In genomic region chr22:17217179-17217578, GRCh38 we compare ENCODE assay signal across 9 cellular contexts. TPM values are rescaled to one million over a fixed set of nuclear protein-coding genes. Genes with fewer than 3 reads are reported as not detected.
DNase-seq lines count a peak whose midpoint lies in the region; ATAC-seq and TF ChIP-seq lines count a peak whose summit lies in the region.
"Had no signal": no experiment of that assay in that cellular context is flagged by ENCODE, and none has a peak within 500 bp of the region (broad histone marks: within the 10 kb centered on the region; RNA-seq: fewer than 3 reads in every experiment).

No MANE protein-coding gene starts in this region.

- H3K27me3 Mint-ChIP-seq in CD4-positive, alpha-beta memory T cell, result no peaks in the 10 kb centered on the region
- H3K27me3 Mint-ChIP-seq in endodermal cell (ENCODE audit: insufficient read depth) (no peaks in the 10 kb centered on the region), MCF 10A (ENCODE audit: insufficient read depth, unreplicated experiment) (no peaks in the 10 kb centered on the region)
- H3K27me3 Mint-ChIP-seq: type B pancreatic cell had no signal

- BruUV-seq in MCF 10A (replicated peaks; lab: Mats Ljungman, UMichigan), result no TSS peak

- ATAC-seq in GM18909 (IDR thresholded peaks at IDR 0.05; ENCODE audit: poor library complexity, unreplicated experiment), result peak; percentile 46
- no peak for ATAC-seq in HG02973 (IDR thresholded peaks at IDR 0.05; ENCODE audit: unreplicated experiment)
- ATAC-seq in left cardiac atrium, result no peak

- H3K4me1 ChIP-seq in CD4-positive, alpha-beta memory T cell (ENCODE audit: insufficient read depth, low read length), result peaks cover 61% of the 10 kb centered on the region
- H3K4me1 ChIP-seq in OCI-LY1 (ENCODE audit: insufficient read depth, low read length, severe bottlenecking) (peaks cover 65% of the 10 kb centered on the region), endodermal cell (ENCODE audit: control insufficient read depth, insufficient read depth, low read length) (no peaks in the 10 kb centered on the region)

- H3K27ac ChIP-seq in CD4-positive, alpha-beta memory T cell (ENCODE audit: low read depth, low read length), result peak overlapping the region; percentile 22
- H3K27ac ChIP-seq in OCI-LY1 (ENCODE audit: low read depth, low read length, poor library complexity, severe bottlenecking) (peak overlapping the region; percentile 86), endodermal cell (ENCODE audit: low read depth, low read length) (no peak overlapping the region)

- peak overlapping the region; percentile 61 for H3K4me2 ChIP-seq in OCI-LY1 (ENCODE audit: low read length)

- H3K9me3 Mint-ChIP-seq in CD4-positive, alpha-beta memory T cell, result no peaks in the 10 kb centered on the region
- H3K9me3 Mint-ChIP-seq in endodermal cell, result no peaks in the 10 kb centered on the region
- H3K9me3 Mint-ChIP-seq in MCF 10A (ENCODE audit: unreplicated experiment), result no peaks in the 10 kb centered on the region
- H3K9me3 Mint-ChIP-seq: type B pancreatic cell had no signal

- peak overlapping the region; percentile 47 for H3K9ac ChIP-seq in OCI-LY1 (ENCODE audit: low read length)
- H3K9ac ChIP-seq in endodermal cell (ENCODE audit: extremely low read depth, low read length, poor library complexity, severe bottlenecking), result no peak overlapping the region

- CTCF ChIA-PET in CD4-positive, alpha-beta memory T cell (lab: Charles Lee; ENCODE audit: partially characterized antibody), result interaction anchor here (1.5 kb wide), 1 partner anchor 45 kb away, joined by 3 read pairs; no protein-coding TSS in a partner anchor
- CTCF ChIA-PET in MCF 10A (lab: Yijun Ruan, JAX), result no interaction called here

- H2AFZ ChIP-seq in OCI-LY1 (ENCODE audit: low read length), result no peak overlapping the region

- intact Hi-C loops in CD4-positive, alpha-beta memory T cell (cut with micrococcal nuclease), result loop anchor here (1.0 to 10.0 kb wide), 6 partner anchors 20 to 148 kb away; partner anchors contain the start of genes CECR2 and HDHD5
- intact Hi-C loops in left cardiac atrium (cut with DNase I) (no loop called here), MCF 10A (cut with micrococcal nuclease) (no loop called here)

- no peak for TF ChIP-seq CTCF in OCI-LY1 (IDR thresholded peaks at IDR 0.05; ENCODE audit: low read length)
- no peak for TF ChIP-seq CTCF in endodermal cell (conservative IDR thresholded peaks at IDR 0.05)
- no peak for TF ChIP-seq CTCF in MCF 10A (IDR thresholded peaks at IDR 0.05; ENCODE audit: unreplicated experiment)

- H3K36me3 ChIP-seq in CD4-positive, alpha-beta memory T cell (ENCODE audit: insufficient read depth, low read length), result no peaks in the 10 kb centered on the region
- H3K36me3 ChIP-seq in OCI-LY1 (ENCODE audit: insufficient read depth, low read length) (no peaks in the 10 kb centered on the region), endodermal cell (ENCODE audit: control insufficient read depth, insufficient read depth, low read length) (no peaks in the 10 kb centered on the region)

- H3F3A ChIP-seq in OCI-LY1 (ENCODE audit: insufficient read depth, low read length), result no peaks in the 10 kb centered on the region

- H3K36me3 Mint-ChIP-seq in CD4-positive, alpha-beta memory T cell, result peaks cover 13 to 15% of the 10 kb centered on the region in 2 donors
- H3K36me3 Mint-ChIP-seq in endodermal cell (ENCODE audit: low read depth) (no peaks in the 10 kb centered on the region), MCF 10A (ENCODE audit: insufficient read depth, unreplicated experiment) (no peaks in the 10 kb centered on the region)
- H3K36me3 Mint-ChIP-seq: type B pancreatic cell had no signal

- H3K9me3 ChIP-seq in CD4-positive, alpha-beta memory T cell (ENCODE audit: control insufficient read depth in 1 of 2, low read length in 2 of 2), result no peaks in the 10 kb centered on the region
- H3K9me3 ChIP-seq in OCI-LY1 (ENCODE audit: low read length) (no peaks in the 10 kb centered on the region), endodermal cell (ENCODE audit: control insufficient read depth, low read length) (no peaks in the 10 kb centered on the region)

- peak; percentile 31 to 52 (median 36) for DNase-seq in CD4-positive, alpha-beta memory T cell
- DNase-seq in endodermal cell (peak; percentile 73), left cardiac atrium (no peak), MCF 10A (ENCODE audit: unreplicated experiment) (no peak)
- DNase-seq in stimulated activated CD8-positive, alpha-beta memory T cell treated with anti-CD3 and anti-CD28 coated beads, Interleukin-4, amount 100 ng/mL, for 48 hours, result no peak

- no peaks in the 10 kb centered on the region for H4K20me1 ChIP-seq in OCI-LY1 (ENCODE audit: insufficient read depth, low read length)

- H3K4me3 Mint-ChIP-seq in CD4-positive, alpha-beta memory T cell, result peak overlapping the region; percentile 82 to 98 (median 89)
- no peak overlapping the region for H3K4me3 Mint-ChIP-seq in endodermal cell
- H3K4me3 Mint-ChIP-seq in MCF 10A (ENCODE audit: unreplicated experiment), result no peak overlapping the region
- H3K4me3 Mint-ChIP-seq: type B pancreatic cell had no signal

- H3K4me3 ChIP-seq in CD4-positive, alpha-beta memory T cell (ENCODE audit: low read length in 2 of 2), result peak overlapping the region; percentile 8 to 41
- H3K4me3 ChIP-seq in OCI-LY1 (ENCODE audit: low read depth, low read length, poor library complexity, severe bottlenecking) (peak overlapping the region; percentile 54), endodermal cell (ENCODE audit: low read length) (no peak overlapping the region)

- peaks cover 44 to 88% (median 68%) of the 10 kb centered on the region in 4 donors for H3K4me1 Mint-ChIP-seq in CD4-positive, alpha-beta memory T cell
- H3K4me1 Mint-ChIP-seq in endodermal cell (peaks cover 17% of the 10 kb centered on the region), MCF 10A (ENCODE audit: insufficient read depth, unreplicated experiment) (no peaks in the 10 kb centered on the region)

- H3K79me2 ChIP-seq in OCI-LY1 (ENCODE audit: insufficient read depth, low read length), result no peaks in the 10 kb centered on the region

- H3K9me2 ChIP-seq in OCI-LY1 (ENCODE audit: low read depth, low read length), result no peaks in the 10 kb centered on the region

- 25 to 33% methylated on average over 1 of the region's 1 CpG for WGBS in endodermal cell (ENCODE audit: insufficient coverage in 1 of 2, insufficient read length in 1 of 2), 2 experiments

- H3K27ac Mint-ChIP-seq in CD4-positive, alpha-beta memory T cell, result peak overlapping the region; percentile 69 to 94 (median 89)
- H3K27ac Mint-ChIP-seq in endodermal cell, result no peak overlapping the region
- H3K27ac Mint-ChIP-seq in MCF 10A (ENCODE audit: low read depth, unreplicated experiment), result no peak overlapping the region
- H3K27ac Mint-ChIP-seq: type B pancreatic cell had no signal

- POLR2A ChIA-PET in CD4-positive, alpha-beta memory T cell (lab: Charles Lee; ENCODE audit: partially characterized antibody), result interaction anchor here (0.6 to 2.9 kb wide), 3 partner anchors 16 to 131 kb away, joined by 3 to 13 read pairs (median 3); no protein-coding TSS in a partner anchor
- POLR2A ChIA-PET in MCF 10A (lab: Yijun Ruan, JAX), result no interaction called here

- H3K27me3 ChIP-seq in CD4-positive, alpha-beta memory T cell (ENCODE audit: insufficient read depth, low read length), result no peaks in the 10 kb centered on the region
- H3K27me3 ChIP-seq in OCI-LY1 (ENCODE audit: insufficient read depth, low read length), result no peaks in the 10 kb centered on the region
- H3K27me3 ChIP-seq in endodermal cell (ENCODE audit: control insufficient read depth, insufficient read depth, low read length, poor library complexity, severe bottlenecking), result no peaks in the 10 kb centered on the region

RNA-seq across cellular contexts. Expression of gene ADA2, which starts 2.1 kb away (rescaled TPM):
- 100 to 1,000 TPM; 133 to 147 TPM for total RNA-seq in CD4-positive, alpha-beta memory T cell
- 10 to 100 TPM; 67.3 to 77.1 TPM for polyA plus RNA-seq in CD4-positive, alpha-beta memory T cell
- total RNA-seq in endodermal cell, result 10 to 100 TPM; 57.6 to 86.8 TPM
- polyA plus RNA-seq in endodermal cell (2013, experiment 1 of 2), result 14.5 TPM
- polyA plus RNA-seq in endodermal cell (2013, experiment 2 of 2), result 12.1 TPM
- 10 to 100 TPM; 25.4 to 34.1 TPM for total RNA-seq in left cardiac atrium
- not detected in 2 replicates for total RNA-seq in MCF 10A (2022)

RNA-seq across cellular contexts. Expression of gene HDHD5, which starts 58.1 kb away (rescaled TPM):
- total RNA-seq in CD4-positive, alpha-beta memory T cell, result 10 to 100 TPM; 23.1 to 23.3 TPM
- 10 to 100 TPM; 51.6 to 86.7 TPM for polyA plus RNA-seq in CD4-positive, alpha-beta memory T cell
- total RNA-seq in endodermal cell (10 to 100 TPM; 39.4 to 53.0 TPM), left cardiac atrium (10 to 100 TPM; 36.0 to 37.5 TPM), MCF 10A (2022) (38.7 and 51.8 TPM in 2 replicates)
- polyA plus RNA-seq in endodermal cell (2013, experiment 1 of 2), result 40.5 TPM
- polyA plus RNA-seq in endodermal cell (2013, experiment 2 of 2), result 36.8 TPM

Comparison
In these comparisons a context has a peak if more than half of its experiments do, and no peak if none do; other contexts are left out.
1. DNase-seq: peak in CD4-positive, alpha-beta memory T cell (5 of 5) and endodermal cell (single experiment); none in left cardiac atrium (single experiment), MCF 10A (single experiment) and stimulated activated CD8-positive, alpha-beta memory T cell treated with anti-CD3 and anti-CD28 coated beads, Interleukin-4, amount 100 ng/mL, for 48 hours (single experiment).
2. H3K27ac Mint-ChIP-seq: peak in CD4-positive, alpha-beta memory T cell (7 of 7); none in endodermal cell (single experiment) and MCF 10A (single experiment).
3. H3K4me3 Mint-ChIP-seq: peak in CD4-positive, alpha-beta memory T cell (8 of 8); none in endodermal cell (single experiment) and MCF 10A (single experiment).
4. RNA of gene ADA2, which starts 2.1 kb away (total RNA-seq): 133 to 147 TPM in CD4-positive, alpha-beta memory T cell, 57.6 to 86.8 TPM in endodermal cell and 25.4 to 34.1 TPM in left cardiac atrium; not detected in MCF 10A; every median in the first group is over 10 times any median in the second.